ENCODE assay signal across 17 cellular contexts in the genomic region with DNA sequence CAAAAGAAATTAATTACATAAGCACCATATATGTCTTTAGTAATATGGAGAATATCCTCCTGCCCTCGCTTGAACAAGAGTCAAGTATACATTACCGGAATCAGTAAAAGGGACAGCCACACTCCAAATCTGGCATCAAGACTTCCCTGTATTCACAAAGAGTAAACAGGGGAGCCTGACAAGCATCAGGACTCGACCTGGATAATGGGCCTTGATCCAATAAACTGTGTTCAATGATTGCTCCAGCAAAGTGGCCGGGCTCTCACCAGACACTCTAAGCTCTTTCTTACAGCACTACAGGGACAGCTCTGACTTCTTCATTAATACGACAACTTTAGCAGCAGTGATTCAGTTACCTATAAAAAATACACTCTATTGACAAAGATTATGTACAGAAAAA.
"Had no signal": no experiment of that assay in that cellular context is flagged by ENCODE, and none has a peak within 500 bp of the region (broad histone marks: within the 10 kb centered on the region; RNA-seq: fewer than 3 reads in every experiment).

No MANE protein-coding gene starts in this region.

- ATAC-seq: activated naive CD8-positive, alpha-beta T cell treated with anti-CD3 and anti-CD28 coated beads, Interleukin-2, amount 50 U/mL, for 24 hours; activated T-helper 17 cell treated with anti-CD3 and anti-CD28 coated beads, Interleukin-2, amount 50 U/mL, for 72 hours; naive thymus-derived CD8-positive, alpha-beta T cell; stimulated activated memory B cell treated with anti-CD40 and anti-IgM and Interleukin-4, amounts not matched to agents 10 μg/mL and 1 μg/mL and 100 μg/mL, for 72 hours had no signal

- H3K36me3 ChIP-seq: esophagus squamous epithelium, right atrium auricular region, tibial artery, uterus had no signal

- H3K4me3 ChIP-seq: esophagus squamous epithelium, hepatocyte, right atrium auricular region, tibial artery, uterus had no signal

- H3K27me3 ChIP-seq: esophagus squamous epithelium, hepatocyte, right atrium auricular region, tibial artery, uterus had no signal

- H3K4me1 ChIP-seq: esophagus squamous epithelium, right atrium auricular region, tibial artery, uterus had no signal

- DNase-seq: activated CD4-positive, alpha-beta T cell treated with anti-CD3 and anti-CD28 coated beads for 1 hour; activated CD4-positive, alpha-beta T cell treated with anti-CD3 and anti-CD28 coated beads, Interleukin-2, amount 50 U/mL, for 48 hours; activated naive CD4-positive, alpha-beta T cell treated with anti-CD3 and anti-CD28 coated beads for 36 hours; activated naive CD8-positive, alpha-beta T cell treated with anti-CD3 and anti-CD28 coated beads, Interleukin-2, amount 50 U/mL, for 24 hours; aorta; cortex of kidney; effector CD4-positive, alpha-beta T cell; esophagus squamous epithelium; mesenchymal stem cell; naive thymus-derived CD8-positive, alpha-beta T cell; stimulated activated CD4-positive, alpha-beta T cell treated with anti-CD3 and anti-CD28 coated beads, Interleukin-2, amount 100 ng/mL, for 48 hours; tibial artery; uterus had no signal

- H3K27ac ChIP-seq: esophagus squamous epithelium, hepatocyte, right atrium auricular region, tibial artery, uterus had no signal

- H3K9me3 ChIP-seq: esophagus squamous epithelium, tibial artery, uterus had no signal
